In genomic region chr16:63331111-63331510, GRCh38 we compare ENCODE assay signal across 22 cellular contexts.
"Had no signal": no experiment of that assay in that cellular context is flagged by ENCODE, and none has a peak within 500 bp of the region (broad histone marks: within the 10 kb centered on the region; RNA-seq: fewer than 3 reads in every experiment).

No MANE protein-coding gene starts in this region.

- DNase-seq: stimulated activated CD4-positive, alpha-beta T cell treated with anti-CD3 and anti-CD28 coated beads, Interleukin-2, amount 100 ng/mL, for 48 hours; stimulated activated CD4-positive, alpha-beta T cell treated with anti-CD3 and anti-CD28 coated beads, Interleukin-4, amount 100 ng/mL, for 1 hour; stimulated activated CD4-positive, alpha-beta T cell treated with anti-CD3 and anti-CD28 coated beads, Interleukin-4, amount 100 ng/mL, for 24 hours; stimulated activated CD4-positive, alpha-beta T cell treated with anti-CD3 and anti-CD28 coated beads, Interleukin-4, amount 100 ng/mL, for 4 hours; stimulated activated CD8-positive, alpha-beta memory T cell treated with anti-CD3 and anti-CD28 coated beads, Interleukin-4, amount 100 ng/mL, for 48 hours; stimulated activated naive B cell treated with anti-CD40 and anti-IgM and Interleukin-4, amounts not matched to agents 10 μg/mL and 1 μg/mL and 100 μg/mL, for 72 hours; stimulated activated naive CD4-positive, alpha-beta T cell; stimulated activated naive CD4-positive, alpha-beta T cell treated with Interleukin-2 at 50 U/mL for 16 hours; stimulated activated naive CD8-positive, alpha-beta T cell treated with anti-CD3 and anti-CD28 coated beads, Interleukin-15, amount 100 ng/mL, for 72 hours; stimulated activated naive CD8-positive, alpha-beta T cell treated with anti-CD3 and anti-CD28 coated beads, Interleukin-15, Interleukin-2, amounts not matched to agents 100 U/mL and 50 U/mL, for 24 hours; stomach; substantia nigra; testis; thyroid gland; tibial artery; transverse colon; trophoblast cell; upper lobe of left lung; upper lobe of right lung; uterus had no signal

- ATAC-seq: stimulated activated effector memory CD8-positive, alpha-beta T cell treated with anti-CD3 and anti-CD28 coated beads, Interleukin-12 subunit alpha, Interleukin-12 subunit beta, amount 100 ng/mL, for 72 hours; stimulated activated memory B cell treated with anti-CD40 and anti-IgM and Interleukin-4, amounts not matched to agents 10 μg/mL and 1 μg/mL and 100 μg/mL, for 72 hours; stimulated activated naive B cell treated with anti-CD40 and anti-IgM and Interleukin-4, amounts not matched to agents 10 μg/mL and 1 μg/mL and 100 μg/mL, for 72 hours; stimulated activated naive CD8-positive, alpha-beta T cell treated with anti-CD3 and anti-CD28 coated beads, Interleukin-15, amount 100 ng/mL, for 72 hours; stimulated activated naive CD8-positive, alpha-beta T cell treated with anti-CD3 and anti-CD28 coated beads, Interleukin-15, Interleukin-2, amounts not matched to agents 100 U/mL and 50 U/mL, for 24 hours; upper lobe of right lung had no signal
